8 cellular contexts compared by ENCODE assay signal in the genomic region with DNA sequence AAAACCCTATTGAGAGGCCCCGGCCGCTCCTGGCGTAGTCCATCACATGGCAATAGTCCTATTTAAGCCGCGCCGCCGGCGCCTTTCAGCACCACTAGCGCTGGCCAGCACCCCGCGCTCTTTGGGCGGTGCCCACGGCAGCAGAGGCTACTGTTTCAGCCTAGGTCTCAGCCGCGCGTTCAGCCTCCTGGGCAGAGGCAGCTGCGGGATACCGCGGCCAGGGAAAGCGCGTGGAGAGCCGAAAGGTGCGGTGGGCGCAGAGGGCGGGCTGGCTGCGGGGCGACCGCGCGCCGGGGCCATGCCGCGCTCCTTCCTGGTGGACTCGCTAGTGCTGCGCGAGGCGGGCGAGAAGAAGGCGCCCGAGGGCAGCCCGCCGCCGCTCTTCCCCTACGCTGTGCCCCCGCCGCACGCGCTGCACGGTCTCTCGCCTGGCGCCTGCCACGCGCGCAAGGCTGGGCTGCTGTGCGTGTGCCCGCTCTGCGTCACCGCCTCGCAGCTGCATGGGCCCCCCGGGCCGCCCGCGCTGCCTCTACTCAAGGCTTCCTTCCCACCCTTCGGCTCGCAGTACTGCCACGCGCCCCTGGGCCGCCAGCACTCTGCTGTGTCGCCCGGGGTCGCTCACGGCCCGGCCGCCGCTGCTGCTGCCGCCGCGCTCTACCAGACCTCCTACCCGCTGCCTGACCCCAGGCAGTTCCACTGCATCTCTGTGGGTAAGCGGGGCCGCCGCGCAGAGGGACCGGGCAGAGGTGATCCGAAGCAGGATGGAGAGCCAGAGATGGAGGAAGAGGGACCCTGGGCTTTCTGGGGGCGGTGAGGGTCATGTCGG. TPM values are rescaled to one million over a fixed set of nuclear protein-coding genes. Genes with fewer than 3 reads are reported as not detected.
DNase-seq lines count a peak whose midpoint lies in the region; ATAC-seq and TF ChIP-seq lines count a peak whose summit lies in the region.

A gene (plus strand): TSS at position 91 of the 826 bp plus-strand sequence. CDS start 208 bp downstream, at position 299.

- peaks cover 31% of the 10 kb centered on the region for H3K4me1 Mint-ChIP-seq in activated T-cell treated with anti-CD3 and anti-CD28 coated beads, Interleukin-2, amount 50 U/mL, for 4 hours (ENCODE audit: low read depth)
- H3K4me1 Mint-ChIP-seq in neural crest cell, result peaks cover 49% of the 10 kb centered on the region

- H3K4me3 ChIP-seq in fibroblast of villous mesenchyme (ENCODE audit: low read depth, low read length) (no peak within 1 kb of the TSS), suprapubic skin (peak within 1 kb of the TSS; percentile 45)

- H3K36me3 Mint-ChIP-seq in activated T-cell treated with anti-CD3 and anti-CD28 coated beads, Interleukin-2, amount 50 U/mL, for 4 hours (ENCODE audit: insufficient read depth), result no peaks in the 10 kb centered on the region
- peaks cover 3% of the 10 kb centered on the region for H3K36me3 Mint-ChIP-seq in neural crest cell (ENCODE audit: low read depth)

- no peak within 1 kb of the TSS for H3K27ac ChIP-seq in suprapubic skin

- H3K27ac Mint-ChIP-seq in neural crest cell (ENCODE audit: unreplicated experiment), result no peak within 1 kb of the TSS

- TF ChIP-seq CTCF in fibroblast of villous mesenchyme (IDR thresholded peaks at IDR 0.05; ENCODE audit: insufficient read depth, low read depth, low read length) (no peak), neural crest cell (conservative IDR thresholded peaks at IDR 0.05) (no peak), suprapubic skin (IDR thresholded peaks at IDR 0.05) (no peak)

- H3K36me3 ChIP-seq in suprapubic skin, result no peaks in the 10 kb centered on the region

- ATAC-seq in activated T-cell treated with anti-CD3 and anti-CD28 coated beads, Interleukin-2, amount 50 U/mL, for 4 hours, result peak; percentile 74 to 75
- ATAC-seq in HG02588 (IDR thresholded peaks at IDR 0.05; ENCODE audit: unreplicated experiment) (no peak), GM19351 (IDR thresholded peaks at IDR 0.05; ENCODE audit: unreplicated experiment) (no peak)

- peak; percentile 50 for DNase-seq in CD1c-positive myeloid dendritic cell (ENCODE audit: extremely low spot score)
- peak; percentile 46 for DNase-seq in LHCN-M2 (ENCODE audit: low read depth)
- DNase-seq in activated T-cell treated with anti-CD3 and anti-CD28 coated beads, Interleukin-2, amount 50 U/mL, for 4 hours, result no peak
- DNase-seq in fibroblast of villous mesenchyme (ENCODE audit: low read depth), result peak; percentile 72
- DNase-seq in neural crest cell (ENCODE audit: low read depth, low spot score), result peak; percentile 74
- DNase-seq in suprapubic skin (ENCODE audit: low spot score in 2 of 2), result no peak

- peaks cover 46% of the 10 kb centered on the region for H3K4me1 ChIP-seq in suprapubic skin

- 1% methylated on average over 37 of the region's 87 CpGs for WGBS in suprapubic skin

- TF ChIP-seq POLR2A in suprapubic skin (IDR thresholded peaks at IDR 0.05), result no peak

- H3K9me3 Mint-ChIP-seq in activated T-cell treated with anti-CD3 and anti-CD28 coated beads, Interleukin-2, amount 50 U/mL, for 4 hours, result no peaks in the 10 kb centered on the region
- no peaks in the 10 kb centered on the region for H3K9me3 Mint-ChIP-seq in neural crest cell

- no peak for TF ChIP-seq EP300 in suprapubic skin (IDR thresholded peaks at IDR 0.05)

- peak within 1 kb of the TSS; percentile 81 for H3K4me3 Mint-ChIP-seq in activated T-cell treated with anti-CD3 and anti-CD28 coated beads, Interleukin-2, amount 50 U/mL, for 4 hours
- H3K4me3 Mint-ChIP-seq in neural crest cell, result peak within 1 kb of the TSS; percentile 90

- H3K27me3 Mint-ChIP-seq in activated T-cell treated with anti-CD3 and anti-CD28 coated beads, Interleukin-2, amount 50 U/mL, for 4 hours (ENCODE audit: low read depth), result peaks cover 85% of the 10 kb centered on the region
- peaks cover 95% of the 10 kb centered on the region for H3K27me3 Mint-ChIP-seq in neural crest cell (ENCODE audit: low read depth)

- no peaks in the 10 kb centered on the region for H3K9me3 ChIP-seq in suprapubic skin

- peaks cover 100% of the 10 kb centered on the region for H3K27me3 ChIP-seq in suprapubic skin

RNA-seq across cellular contexts. Expression of the gene that starts here (rescaled TPM):
- not detected in 2 replicates for total RNA-seq in LHCN-M2 (2014; rRNA removed)
- not detected for polyA plus RNA-seq in LHCN-M2 (2012)
- not detected for total RNA-seq in activated T-cell treated with anti-CD3 and anti-CD28 coated beads, Interleukin-2, amount 50 U/mL, for 4 hours
- not detected in 2 replicates for total RNA-seq in fibroblast of villous mesenchyme
- 10.6 and 11.4 TPM in 2 replicates for total RNA-seq in neural crest cell
- not detected for total RNA-seq in suprapubic skin

Comparison
In these comparisons a context has a peak if more than half of its experiments do, and no peak if none do; other contexts are left out.
1. RNA of the gene that starts here (total RNA-seq): 10.6 to 11.4 TPM in neural crest cell; not detected in LHCN-M2, not detected in activated T-cell treated with anti-CD3 and anti-CD28 coated beads, Interleukin-2, amount 50 U/mL, for 4 hours, not detected in fibroblast of villous mesenchyme and not detected in suprapubic skin; every median in the first group is over 10 times any median in the second.
2. Peak in DNase-seq in LHCN-M2; RNA of the gene not detected or under 1 TPM.
3. Peak in ATAC-seq in activated T-cell treated with anti-CD3 and anti-CD28 coated beads, Interleukin-2, amount 50 U/mL, for 4 hours; RNA of the gene not detected or under 1 TPM.
4. Peak in DNase-seq in fibroblast of villous mesenchyme; RNA of the gene not detected or under 1 TPM.
5. DNase-seq: peak in CD1c-positive myeloid dendritic cell (single experiment) and neural crest cell (single experiment); none in activated T-cell treated with anti-CD3 and anti-CD28 coated beads, Interleukin-2, amount 50 U/mL, for 4 hours (single experiment) and suprapubic skin (0 of 2).